Comparison of ENCODE assay signal across 1 cellular context in the genomic region with DNA sequence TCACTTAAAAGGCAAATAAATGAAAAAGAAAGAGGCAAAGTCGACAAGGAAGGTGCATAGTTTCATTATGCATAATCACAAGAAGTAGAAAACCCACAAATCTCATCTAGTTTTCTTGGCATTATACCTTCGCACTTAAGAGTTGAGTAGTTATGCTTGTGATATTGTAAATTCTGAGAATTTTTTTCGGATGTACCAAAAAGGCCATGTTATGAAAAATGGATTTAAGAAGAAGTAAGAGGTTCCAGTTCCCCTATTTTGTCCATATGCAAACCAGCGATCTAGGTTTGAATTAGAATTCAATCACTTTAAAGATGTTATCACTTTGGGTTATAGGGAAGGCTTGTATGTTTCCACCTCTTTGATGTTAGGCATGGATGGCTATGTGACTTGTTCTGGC.
TF ChIP-seq lines count a peak whose summit lies in the region.

No MANE protein-coding gene starts in this region.

TF ChIP-seq in GM12878, 131 proteins besides CTCF, POLR2A, EP300 and RAD21 (continued from another document and continues in another):
- no peak for TF ChIP-seq ZSCAN29 (IDR thresholded peaks at IDR 0.05)
- TF ChIP-seq EED (IDR thresholded peaks at IDR 0.05; ENCODE audit: low read depth) = no peak
- no peak for TF ChIP-seq CREB1 (IDR thresholded peaks at IDR 0.05; ENCODE audit: low read depth)
- TF ChIP-seq HDAC2 (IDR thresholded peaks at IDR 0.05) = no peak
- 0 out of 3 replicates have a peak, but pooled peaks have one; percentile 44 for TF ChIP-seq POU2F2 (IDR thresholded peaks at IDR 0.05; ENCODE audit: borderline replicate concordance, low read depth, low read length)
- TF ChIP-seq FOXM1 (IDR thresholded peaks at IDR 0.05; ENCODE audit: low read depth, low read length) = no peak; the same call in 1 of the 2 replicates
- no peak for TF ChIP-seq GABPA (IDR thresholded peaks at IDR 0.05; ENCODE audit: low read depth)
- no peak for TF ChIP-seq NBN (IDR thresholded peaks at IDR 0.05)
- TF ChIP-seq NR2F1 (conservative IDR thresholded peaks at IDR 0.05) = no peak
- TF ChIP-seq SMC3 (IDR thresholded peaks at IDR 0.05; ENCODE audit: borderline replicate concordance, low read length) = no peak
- peak; percentile 82 for TF ChIP-seq NFIC (IDR thresholded peaks at IDR 0.05; ENCODE audit: low read depth, low read length)
- no peak for TF ChIP-seq ZBED1 (IDR thresholded peaks at IDR 0.05; ENCODE audit: borderline replicate concordance)
- no peak for TF ChIP-seq KAT2A (conservative IDR thresholded peaks at IDR 0.05; ENCODE audit: control insufficient read depth, low read depth, low read length)
- TF ChIP-seq PRDM15 (CRISPR knock-in tag; IDR thresholded peaks at IDR 0.05) = no peak
- TF ChIP-seq CREM (IDR thresholded peaks at IDR 0.05; ENCODE audit: low read depth) = no peak
- TF ChIP-seq JUNB (IDR thresholded peaks at IDR 0.05) = peak; percentile 83
- no peak for TF ChIP-seq NFYA (IDR thresholded peaks at IDR 0.05; ENCODE audit: borderline replicate concordance, low read depth, low read length)
- TF ChIP-seq TCF7 (IDR thresholded peaks at IDR 0.05; ENCODE audit: borderline replicate concordance) = no peak
- TF ChIP-seq MXI1 (IDR thresholded peaks at IDR 0.05; ENCODE audit: low read depth, low read length) = no peak
- no peak for TF ChIP-seq CHD1 (IDR thresholded peaks at IDR 0.05; ENCODE audit: low read depth, low read length)
- no peak for TF ChIP-seq ZNF384 (IDR thresholded peaks at IDR 0.05; ENCODE audit: borderline replicate concordance, low read depth, low read length)
- no peak for TF ChIP-seq IRF5 (IDR thresholded peaks at IDR 0.05; ENCODE audit: borderline replicate concordance)
- TF ChIP-seq ZBTB33 (IDR thresholded peaks at IDR 0.05) = no peak
- no peak for TF ChIP-seq NFXL1 (IDR thresholded peaks at IDR 0.05; ENCODE audit: borderline replicate concordance)
- TF ChIP-seq HDAC6 (IDR thresholded peaks at IDR 0.05; ENCODE audit: unreplicated experiment) = no peak
- no peak for TF ChIP-seq SUPT20H (IDR thresholded peaks at IDR 0.05; ENCODE audit: borderline replicate concordance, control insufficient read depth, low read depth, low read length)
- TF ChIP-seq, protein P1, sequence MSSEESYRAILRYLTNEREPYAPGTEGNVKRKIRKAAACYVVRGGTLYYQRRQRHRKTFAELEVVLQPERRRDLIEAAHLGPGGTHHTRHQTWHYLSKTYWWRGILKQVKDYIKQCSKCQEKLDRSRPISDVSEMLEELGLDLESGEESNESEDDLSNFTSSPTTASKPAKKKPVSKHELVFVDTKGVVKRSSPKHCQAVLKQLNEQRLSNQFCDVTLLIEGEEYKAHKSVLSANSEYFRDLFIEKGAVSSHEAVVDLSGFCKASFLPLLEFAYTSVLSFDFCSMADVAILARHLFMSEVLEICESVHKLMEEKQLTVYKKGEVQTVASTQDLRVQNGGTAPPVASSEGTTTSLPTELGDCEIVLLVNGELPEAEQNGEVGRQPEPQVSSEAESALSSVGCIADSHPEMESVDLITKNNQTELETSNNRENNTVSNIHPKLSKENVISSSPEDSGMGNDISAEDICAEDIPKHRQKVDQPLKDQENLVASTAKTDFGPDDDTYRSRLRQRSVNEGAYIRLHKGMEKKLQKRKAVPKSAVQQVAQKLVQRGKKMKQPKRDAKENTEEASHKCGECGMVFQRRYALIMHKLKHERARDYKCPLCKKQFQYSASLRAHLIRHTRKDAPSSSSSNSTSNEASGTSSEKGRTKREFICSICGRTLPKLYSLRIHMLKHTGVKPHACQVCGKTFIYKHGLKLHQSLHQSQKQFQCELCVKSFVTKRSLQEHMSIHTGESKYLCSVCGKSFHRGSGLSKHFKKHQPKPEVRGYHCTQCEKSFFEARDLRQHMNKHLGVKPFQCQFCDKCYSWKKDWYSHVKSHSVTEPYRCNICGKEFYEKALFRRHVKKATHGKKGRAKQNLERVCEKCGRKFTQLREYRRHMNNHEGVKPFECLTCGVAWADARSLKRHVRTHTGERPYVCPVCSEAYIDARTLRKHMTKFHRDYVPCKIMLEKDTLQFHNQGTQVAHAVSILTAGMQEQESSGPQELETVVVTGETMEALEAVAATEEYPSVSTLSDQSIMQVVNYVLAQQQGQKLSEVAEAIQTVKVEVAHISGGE (CRISPR knock-in tag; IDR thresholded peaks at IDR 0.05) = no peak
- peak; percentile 72; the same call in 1 of the 2 replicates for TF ChIP-seq MTA3 (IDR thresholded peaks at IDR 0.05; ENCODE audit: borderline replicate concordance, low read length)
- no peak for TF ChIP-seq CBX5 (IDR thresholded peaks at IDR 0.05; ENCODE audit: low read depth)
- no peak for TF ChIP-seq FOXK2 (IDR thresholded peaks at IDR 0.05)
- no peak for TF ChIP-seq PAX5 (IDR thresholded peaks at IDR 0.05; ENCODE audit: borderline replicate concordance, low read depth, low read length)
- TF ChIP-seq SUZ12 (IDR thresholded peaks at IDR 0.05; ENCODE audit: unreplicated experiment) = no peak
- 0 out of 2 replicates have a peak, but pooled peaks have one; percentile 17 for TF ChIP-seq MTA2 (IDR thresholded peaks at IDR 0.05; ENCODE audit: low read depth)
- no peak for TF ChIP-seq USF2 (IDR thresholded peaks at IDR 0.05; ENCODE audit: borderline replicate concordance, low read depth, low read length)
- no peak for TF ChIP-seq KLF5 (IDR thresholded peaks at IDR 0.05; ENCODE audit: partially characterized antibody)
- no peak for TF ChIP-seq SREBF2 (IDR thresholded peaks at IDR 0.05; ENCODE audit: low read length)
- no peak for TF ChIP-seq SMARCA5 (IDR thresholded peaks at IDR 0.05)
- peak; percentile 15 to 30; a peak in 2 of 4 replicates for TF ChIP-seq IKZF2 (IDR thresholded peaks at IDR 0.05)
- TF ChIP-seq DPF2 (IDR thresholded peaks at IDR 0.05) = no peak
- no peak for TF ChIP-seq ATF3 (IDR thresholded peaks at IDR 0.05; ENCODE audit: borderline replicate concordance, extremely low read depth, low read depth, low read length)
- no peak for TF ChIP-seq SKIL (IDR thresholded peaks at IDR 0.05; ENCODE audit: low read depth, poor library complexity, severe bottlenecking)
- TF ChIP-seq RELA (IDR thresholded peaks at IDR 0.05; ENCODE audit: borderline replicate concordance, partially characterized antibody) = no peak
- TF ChIP-seq RBBP5 (conservative IDR thresholded peaks at IDR 0.05) = no peak
- no peak for TF ChIP-seq NR2C1 (IDR thresholded peaks at IDR 0.05)
- no peak for TF ChIP-seq STAT3 (IDR thresholded peaks at IDR 0.05; ENCODE audit: low read depth, low read length)
- TF ChIP-seq RB1 (IDR thresholded peaks at IDR 0.05; ENCODE audit: borderline replicate concordance) = no peak
- TF ChIP-seq ASH2L (IDR thresholded peaks at IDR 0.05; ENCODE audit: borderline replicate concordance, low read depth) = no peak
- no peak for TF ChIP-seq IKZF1 (conservative IDR thresholded peaks at IDR 0.05)
- TF ChIP-seq, protein P2, sequence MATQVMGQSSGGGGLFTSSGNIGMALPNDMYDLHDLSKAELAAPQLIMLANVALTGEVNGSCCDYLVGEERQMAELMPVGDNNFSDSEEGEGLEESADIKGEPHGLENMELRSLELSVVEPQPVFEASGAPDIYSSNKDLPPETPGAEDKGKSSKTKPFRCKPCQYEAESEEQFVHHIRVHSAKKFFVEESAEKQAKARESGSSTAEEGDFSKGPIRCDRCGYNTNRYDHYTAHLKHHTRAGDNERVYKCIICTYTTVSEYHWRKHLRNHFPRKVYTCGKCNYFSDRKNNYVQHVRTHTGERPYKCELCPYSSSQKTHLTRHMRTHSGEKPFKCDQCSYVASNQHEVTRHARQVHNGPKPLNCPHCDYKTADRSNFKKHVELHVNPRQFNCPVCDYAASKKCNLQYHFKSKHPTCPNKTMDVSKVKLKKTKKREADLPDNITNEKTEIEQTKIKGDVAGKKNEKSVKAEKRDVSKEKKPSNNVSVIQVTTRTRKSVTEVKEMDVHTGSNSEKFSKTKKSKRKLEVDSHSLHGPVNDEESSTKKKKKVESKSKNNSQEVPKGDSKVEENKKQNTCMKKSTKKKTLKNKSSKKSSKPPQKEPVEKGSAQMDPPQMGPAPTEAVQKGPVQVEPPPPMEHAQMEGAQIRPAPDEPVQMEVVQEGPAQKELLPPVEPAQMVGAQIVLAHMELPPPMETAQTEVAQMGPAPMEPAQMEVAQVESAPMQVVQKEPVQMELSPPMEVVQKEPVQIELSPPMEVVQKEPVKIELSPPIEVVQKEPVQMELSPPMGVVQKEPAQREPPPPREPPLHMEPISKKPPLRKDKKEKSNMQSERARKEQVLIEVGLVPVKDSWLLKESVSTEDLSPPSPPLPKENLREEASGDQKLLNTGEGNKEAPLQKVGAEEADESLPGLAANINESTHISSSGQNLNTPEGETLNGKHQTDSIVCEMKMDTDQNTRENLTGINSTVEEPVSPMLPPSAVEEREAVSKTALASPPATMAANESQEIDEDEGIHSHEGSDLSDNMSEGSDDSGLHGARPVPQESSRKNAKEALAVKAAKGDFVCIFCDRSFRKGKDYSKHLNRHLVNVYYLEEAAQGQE (IDR thresholded peaks at IDR 0.05; ENCODE audit: low read depth, low read length) = no peak
- TF ChIP-seq ZNF207 (IDR thresholded peaks at IDR 0.05; ENCODE audit: borderline replicate concordance) = no peak
- no peak for TF ChIP-seq SP1 (IDR thresholded peaks at IDR 0.05; ENCODE audit: low read depth, low read length)
- TF ChIP-seq SIN3A (IDR thresholded peaks at IDR 0.05; ENCODE audit: low read depth, low read length) = no peak
